ENCODE assay signal across 1 cellular context in genomic region chr9:79572891-79573696, GRCh38.
A peak's percentile ranks its signal among the peaks of the same experiment; 100 is the strongest.
TF ChIP-seq lines count a peak whose summit lies in the region.

No MANE protein-coding gene starts in this region.

TF ChIP-seq in GM12878, 131 proteins besides CTCF, POLR2A, EP300 and RAD21 (continued from another document):
- no peak for TF ChIP-seq RELB (IDR thresholded peaks at IDR 0.05; ENCODE audit: low read depth)
- no peak for TF ChIP-seq NFXL1 (IDR thresholded peaks at IDR 0.05; ENCODE audit: borderline replicate concordance)
- TF ChIP-seq ZSCAN29 (IDR thresholded peaks at IDR 0.05): 0 out of 2 replicates have a peak, but pooled peaks have one; percentile 41
- 0 out of 2 replicates have a peak, but pooled peaks have one; percentile 21 for TF ChIP-seq CREM (IDR thresholded peaks at IDR 0.05; ENCODE audit: low read depth)
- TF ChIP-seq KAT2A (conservative IDR thresholded peaks at IDR 0.05; ENCODE audit: control insufficient read depth, low read depth, low read length): no peak
- TF ChIP-seq GATAD2B (conservative IDR thresholded peaks at IDR 0.05; ENCODE audit: low read depth): peak; percentile 83
- no peak for TF ChIP-seq SMAD5 (IDR thresholded peaks at IDR 0.05; ENCODE audit: low read depth)
- TF ChIP-seq LARP7 (IDR thresholded peaks at IDR 0.05): peak; percentile 62; the same call in 1 of the 2 replicates
- TF ChIP-seq BHLHE40 (IDR thresholded peaks at IDR 0.05; ENCODE audit: borderline replicate concordance in 1 of 2, low read depth in 2 of 2, low read length in 1 of 2): peak in 1 of 2 experiments; percentile 58; a peak in 2 of 4 replicates
- no peak for TF ChIP-seq RBBP5 (conservative IDR thresholded peaks at IDR 0.05)
- TF ChIP-seq ETV6 (conservative IDR thresholded peaks at IDR 0.05 in 1 of 2, IDR thresholded peaks at IDR 0.05 in 1 of 2; ENCODE audit: borderline replicate concordance in 1 of 2, low read depth in 1 of 2): peak in 1 of 2 experiments; percentile 33; a peak in 1 of 4 replicates
- peak; percentile 68 for TF ChIP-seq RUNX3 (IDR thresholded peaks at IDR 0.05; ENCODE audit: low read length)
- TF ChIP-seq POLR2AphosphoS2 (IDR thresholded peaks at IDR 0.05; ENCODE audit: low read depth, low read length): no peak
- no peak for TF ChIP-seq RFX5 (IDR thresholded peaks at IDR 0.05; ENCODE audit: low read depth, low read length)
- TF ChIP-seq ASH2L (IDR thresholded peaks at IDR 0.05; ENCODE audit: borderline replicate concordance, low read depth): no peak
- TF ChIP-seq NR2C1 (IDR thresholded peaks at IDR 0.05): 0 out of 2 replicates have a peak, but pooled peaks have one; percentile 18
- TF ChIP-seq ELK1 (IDR thresholded peaks at IDR 0.05; ENCODE audit: low read depth, low read length): no peak
- TF ChIP-seq CEBPB (IDR thresholded peaks at IDR 0.05; ENCODE audit: borderline replicate concordance in 1 of 2, low read depth in 2 of 2, low read length in 2 of 2): no peak
- TF ChIP-seq SMARCA5 (IDR thresholded peaks at IDR 0.05): peak; percentile 52; the same call in 1 of the 2 replicates
- TF ChIP-seq IKZF1 (conservative IDR thresholded peaks at IDR 0.05): peak; percentile 90
- peak; percentile 49; the same call in 1 of the 2 replicates for TF ChIP-seq NR2F1 (conservative IDR thresholded peaks at IDR 0.05)
- no peak for TF ChIP-seq MYC (IDR thresholded peaks at IDR 0.05; ENCODE audit: insufficient read depth, insufficient read length, insufficient replicate concordance, low read length, severe bottlenecking)
- TF ChIP-seq MEF2B (IDR thresholded peaks at IDR 0.05; ENCODE audit: partially characterized antibody, poor library complexity, severe bottlenecking): no peak
- peak; percentile 38; the same call in 1 of the 2 replicates for TF ChIP-seq NKRF (conservative IDR thresholded peaks at IDR 0.05)
- TF ChIP-seq SMAD1 (IDR thresholded peaks at IDR 0.05; ENCODE audit: low read depth, partially characterized antibody): no peak
- TF ChIP-seq DPF2 (IDR thresholded peaks at IDR 0.05): peak; percentile 79; the same call in 1 of the 2 replicates
- no peak for TF ChIP-seq PRDM15 (CRISPR knock-in tag; IDR thresholded peaks at IDR 0.05)
- TF ChIP-seq BACH1 (IDR thresholded peaks at IDR 0.05; ENCODE audit: borderline replicate concordance): peak; percentile 62; the same call in 1 of the 2 replicates
